ENCODE assay signal across 8 cellular contexts in the genomic region with DNA sequence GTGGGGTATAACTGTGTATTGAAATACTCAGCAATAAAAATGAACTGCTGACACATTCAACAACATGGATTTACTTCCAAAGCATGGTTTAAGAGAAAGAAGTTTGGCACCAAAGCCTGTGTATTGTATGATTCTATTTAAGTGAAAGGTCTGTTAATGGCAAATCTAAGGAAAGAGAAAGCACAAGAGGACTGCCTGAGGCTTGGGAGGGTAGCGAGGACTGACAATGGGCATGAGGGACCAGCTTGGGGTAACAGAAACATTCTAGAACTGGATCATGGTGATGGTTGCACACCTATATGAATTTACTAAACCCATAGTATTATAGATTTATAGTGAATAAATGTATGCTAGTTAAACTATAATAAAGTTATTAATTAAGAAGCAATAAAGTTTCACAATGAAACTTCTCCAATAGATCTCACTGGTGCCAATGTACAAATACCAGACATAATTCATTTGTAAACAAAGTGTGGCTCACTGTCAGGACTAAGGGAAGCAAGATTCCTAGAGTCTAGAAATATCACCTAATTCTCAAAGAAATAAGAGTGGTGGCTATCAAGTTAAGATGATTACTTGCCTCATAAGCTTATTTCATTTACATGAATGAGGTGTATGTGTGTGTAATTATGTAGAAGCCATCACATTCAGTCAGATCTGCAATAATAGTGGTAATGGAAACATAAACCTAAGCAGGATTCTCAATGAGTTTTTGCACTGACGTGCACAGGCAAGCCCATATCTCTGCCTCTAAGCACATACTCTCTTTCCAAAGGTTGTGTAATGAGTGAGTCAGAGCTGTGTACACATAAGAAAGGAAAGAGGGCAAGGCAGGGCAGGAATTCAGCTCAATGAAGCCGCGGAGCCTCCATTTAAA.
DNase-seq lines count a peak whose midpoint lies in the region; ATAC-seq lines count a peak whose summit lies in the region.

No MANE protein-coding gene starts in this region.

- DNase-seq in EL, result peak; percentile 83
- DNase-seq in NCI-H2107 treated with DMSO at 0.1 percent for 48 hours (lab: John Stamatoyannopoulos, UW; ENCODE audit: unreplicated experiment), result peak; percentile 86
- DNase-seq in pons (ENCODE audit: low spot score), result peak; percentile 8
- DNase-seq in SJCRH30, result no peak
- no peak for DNase-seq in posterior cingulate gyrus

- H3K9me3 ChIP-seq in endocrine pancreas (ENCODE audit: control insufficient read depth, low read length), result no peaks in the 10 kb centered on the region
- no peaks in the 10 kb centered on the region for H3K9me3 ChIP-seq in SJCRH30 (replicated peaks)

- H3K9ac ChIP-seq in endocrine pancreas (ENCODE audit: control insufficient read depth, insufficient read depth, low read length), result no peak overlapping the region

- H3K27me3 ChIP-seq in endocrine pancreas (ENCODE audit: control insufficient read depth, insufficient read depth, low read length), result no peaks in the 10 kb centered on the region
- H3K27me3 ChIP-seq in SJCRH30, result no peaks in the 10 kb centered on the region

- peak overlapping the region; percentile 45 for H3K4me3 ChIP-seq in endocrine pancreas (ENCODE audit: control insufficient read depth, insufficient read depth, low read length)
- H3K4me3 ChIP-seq in SJCRH30, result no peak overlapping the region

- intact Hi-C loops in posterior cingulate gyrus (cut with DNase I), result no loop called here

- H3K36me3 ChIP-seq in endocrine pancreas (ENCODE audit: control insufficient read depth, insufficient read depth, low read length) (no peaks in the 10 kb centered on the region), SJCRH30 (no peaks in the 10 kb centered on the region)

- H3K27ac ChIP-seq in SJCRH30, result no peak overlapping the region

- H3K4me1 ChIP-seq in endocrine pancreas (ENCODE audit: control insufficient read depth, insufficient read depth, low read length) (peaks cover 12% of the 10 kb centered on the region), SJCRH30 (no peaks in the 10 kb centered on the region)

- ATAC-seq in GM21786 (IDR thresholded peaks at IDR 0.05; ENCODE audit: unreplicated experiment), result no peak
- no peak for ATAC-seq in GM18519 (IDR thresholded peaks at IDR 0.05; ENCODE audit: low FRiP score, unreplicated experiment)

Comparison
In these comparisons a context has a peak if more than half of its experiments do, and no peak if none do; other contexts are left out.
1. DNase-seq: peak in EL (single experiment), NCI-H2107 treated with DMSO at 0.1 percent for 48 hours (single experiment) and pons (single experiment); none in SJCRH30 (0 of 2) and posterior cingulate gyrus (0 of 10).